17 cellular contexts compared by ENCODE assay signal in the genomic region with DNA sequence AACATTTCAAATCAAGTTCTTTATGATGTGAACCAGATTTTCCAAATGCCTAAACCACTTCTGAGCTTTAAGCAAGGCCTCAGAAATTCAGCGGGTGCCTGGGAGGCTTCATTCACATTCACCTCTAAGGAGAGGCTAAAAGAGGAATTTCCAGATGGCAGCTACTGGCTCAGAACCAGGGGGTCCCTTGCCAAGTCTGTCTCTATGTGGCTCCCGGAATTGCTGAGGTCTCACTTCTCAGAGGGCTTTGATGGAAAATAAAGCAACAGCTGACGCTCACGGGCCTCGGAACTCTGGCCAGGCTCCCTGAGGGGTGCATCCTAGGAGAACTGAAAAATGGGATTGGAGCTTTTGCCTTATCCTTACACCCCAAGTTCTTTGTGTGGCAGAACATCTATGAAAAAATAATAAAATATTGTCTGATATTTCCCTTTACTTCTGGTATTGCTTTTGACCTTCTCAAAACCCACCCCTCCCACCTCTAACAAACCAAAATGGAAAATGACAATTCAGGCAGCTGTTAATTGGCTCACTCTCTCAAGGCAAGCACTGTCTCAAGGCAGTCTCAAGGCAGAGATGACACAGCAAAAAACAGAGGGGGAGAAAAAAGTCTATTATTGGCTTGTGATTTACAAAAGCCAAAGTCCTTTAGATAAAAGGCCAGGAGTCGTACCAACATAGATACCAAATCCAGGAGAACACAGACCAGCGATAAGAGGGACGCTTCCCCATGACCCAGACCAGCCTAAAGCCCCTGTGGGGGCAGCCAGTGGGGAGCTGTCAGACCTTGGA. TPM values are rescaled to one million over a fixed set of nuclear protein-coding genes. Genes with fewer than 3 reads are reported as not detected.
DNase-seq lines count a peak whose midpoint lies in the region; FAIRE-seq and TF ChIP-seq lines count a peak whose summit lies in the region.
"Had no signal": no experiment of that assay in that cellular context is flagged by ENCODE, and none has a peak within 500 bp of the region (broad histone marks: within the 10 kb centered on the region; RNA-seq: fewer than 3 reads in every experiment).

No MANE protein-coding gene starts in this region.

- intact Hi-C loops in mammary epithelial cell (cut with micrococcal nuclease) (loop anchor here (5.0 kb wide), 2 partner anchors 123 to 288 kb away; partner anchors contain the start of genes MCM8 and TRMT6), kidney (cut with DNase I) (loop anchor here (5.0 kb wide), 1 partner anchor 548 kb away; no protein-coding TSS in a partner anchor), testis (cut with DNase I; ENCODE audit: low total_unique reads) (no loop called here)

- H3K36me3 ChIP-seq in mammary epithelial cell (ENCODE audit: insufficient read depth, low read length) = peaks cover 44% of the 10 kb centered on the region
- H3K36me3 ChIP-seq in kidney (ENCODE audit: control insufficient read depth in 1 of 2, insufficient read depth in 2 of 2, low read length in 2 of 2) = peaks cover 0 to 4% of the 10 kb centered on the region in 2 donors
- no peaks in the 10 kb centered on the region for H3K36me3 ChIP-seq in testis (ENCODE audit: low read depth, missing control alignments)
- H3K36me3 ChIP-seq: thyroid gland had no signal

- no peaks in the 10 kb centered on the region for H4K20me1 ChIP-seq in mammary epithelial cell (ENCODE audit: insufficient read depth, low read length)

- no peak overlapping the region for H3K4me2 ChIP-seq in mammary epithelial cell (ENCODE audit: insufficient read depth, low read depth, low read length)
- H3K4me2 ChIP-seq: A549 had no signal

- no peak for TF ChIP-seq POLR2A in testis (IDR thresholded peaks at IDR 0.05)

- DNase-seq in NOMO-1 treated with DMSO at 0.1 percent for 48 hours (lab: John Stamatoyannopoulos, UW; ENCODE audit: unreplicated experiment) (peak; percentile 15), NOMO-1 treated with dmso at 0.1 percent for 144 hours (lab: John Stamatoyannopoulos, UW; ENCODE audit: unreplicated experiment) (no peak), mammary epithelial cell (no peak), kidney (peak; percentile 29), testis (peak; percentile 24), GM19238 (ENCODE audit: insufficient read length, low spot score) (no peak), iPS-NIHi11 (ENCODE audit: low spot score) (no peak), dedifferentiated amniotic fluid mesenchymal stem cell (ENCODE audit: extremely low spot score) (no peak)
- DNase-seq: effector CD4-positive, alpha-beta T cell; midbrain; NCI-H2081; retina; T1000 had no signal

- in situ Hi-C loops in mammary epithelial cell (cut with MboI; ENCODE audit: low sequenced_read_pairs in 2 of 2) = no loop called here

- H3K4me3 ChIP-seq in mammary epithelial cell (replicated peaks in 1 of 3; ENCODE audit: insufficient read depth in 1 of 3, low read depth in 2 of 3, low read length in 3 of 3) (no peak overlapping the region), kidney (ENCODE audit: low read length in 2 of 2) (no peak overlapping the region), testis (no peak overlapping the region)
- H3K4me3 ChIP-seq: A549, HAP-1, thyroid gland had no signal

- CTCF ChIA-PET in mammary epithelial cell (lab: Charles Lee; ENCODE audit: low non-redundant PET) = no interaction called here

- H3K27ac ChIP-seq in mammary epithelial cell (ENCODE audit: insufficient read depth, low read depth, low read length) = no peak overlapping the region
- no peak overlapping the region for H3K27ac ChIP-seq in kidney (ENCODE audit: low read depth in 2 of 2, low read length in 2 of 2)
- H3K27ac ChIP-seq in testis = no peak overlapping the region
- H3K27ac ChIP-seq: thyroid gland had no signal

- 61% methylated on average over 8 of the region's 8 CpGs for WGBS in mammary epithelial cell (ENCODE audit: low coverage, missing lambda C conversion rate)
- WGBS in testis, 2 donors = 54 to 71% methylated on average over 8 of the region's 8 CpGs

- H3K4me1 ChIP-seq in mammary epithelial cell (ENCODE audit: insufficient read depth, low read length) (no peaks in the 10 kb centered on the region), kidney (ENCODE audit: control insufficient read depth in 1 of 2, insufficient read depth in 1 of 2, low read depth in 1 of 2, low read length in 2 of 2) (no peaks in the 10 kb centered on the region), testis (no peaks in the 10 kb centered on the region)
- H3K4me1 ChIP-seq: HAP-1 had no signal

- H3K9me3 ChIP-seq in mammary epithelial cell (replicated peaks; ENCODE audit: insufficient read depth, low read length) = no peaks in the 10 kb centered on the region
- no peaks in the 10 kb centered on the region for H3K9me3 ChIP-seq in kidney (ENCODE audit: control insufficient read depth in 1 of 2, low read length in 2 of 2)
- H3K9me3 ChIP-seq in testis = no peaks in the 10 kb centered on the region
- H3K9me3 ChIP-seq: A549, HAP-1, thyroid gland had no signal

- FAIRE-seq in kidney (lab: Jason Lieb, UNC) = no peak

- dilution Hi-C loops in mammary epithelial cell (cut with HindIII; ENCODE audit: low sequenced_read_pairs) = no loop called here

- H2AFZ ChIP-seq in mammary epithelial cell (ENCODE audit: low read depth, low read length) = no peak overlapping the region

- H3K9ac ChIP-seq in mammary epithelial cell (ENCODE audit: insufficient read depth, low read length) (no peak overlapping the region), kidney (ENCODE audit: low read length in 2 of 2) (no peak overlapping the region)

- TF ChIP-seq CTCF in mammary epithelial cell (conservative IDR thresholded peaks at IDR 0.05 in 1 of 2, IDR thresholded peaks at IDR 0.05 in 1 of 2; ENCODE audit: extremely low read depth in 1 of 2, insufficient read depth in 1 of 2, low read depth in 1 of 2, low read length in 2 of 2) = no peak
- TF ChIP-seq CTCF in kidney (IDR thresholded peaks at IDR 0.05; ENCODE audit: borderline replicate concordance, extremely low read depth, insufficient read depth) = no peak
- TF ChIP-seq CTCF in testis (IDR thresholded peaks at IDR 0.05) = no peak

- H3K27me3 ChIP-seq in mammary epithelial cell (ENCODE audit: insufficient read depth, low read length) = no peaks in the 10 kb centered on the region
- no peaks in the 10 kb centered on the region for H3K27me3 ChIP-seq in testis
- H3K27me3 ChIP-seq: thyroid gland had no signal

- no peaks in the 10 kb centered on the region for H3K79me2 ChIP-seq in mammary epithelial cell (ENCODE audit: insufficient read depth, low read length)

- TSS peak; percentile 36 for BruUV-seq in mammary epithelial cell (replicated peaks; lab: Mats Ljungman, UMichigan)

RNA-seq across cellular contexts. Expression of gene LRRN4, which starts 21.8 kb away (rescaled TPM):
- total RNA-seq in mammary epithelial cell (under 1 TPM; under 0.01 to 0.19 TPM), kidney (89.3 TPM), testis (under 1 TPM; 0.08 to 0.43 TPM)
- polyA plus RNA-seq in mammary epithelial cell (0.33 TPM), kidney (ENCODE audit: insufficient read depth, low read depth, low replicate concordance) (1.6 TPM), testis (ENCODE audit: insufficient read depth, low read depth, low replicate concordance) (3.1 TPM)
- polyA minus RNA-seq in mammary epithelial cell = not detected
- total RNA-seq: activated CD8-positive, alpha-beta memory T cell treated with anti-CD3 and anti-CD28 coated beads for 36 hours; thyroid gland had no signal
- polyA plus RNA-seq: A549 had no signal

RNA-seq across cellular contexts. Expression of gene FERMT1, which starts 47.2 kb away (rescaled TPM):
- 100 to 1,000 TPM in 1 of 2 donors, 10 to 100 TPM in 1; 34.8 to 241 TPM for total RNA-seq in mammary epithelial cell
- polyA plus RNA-seq in mammary epithelial cell = 204 TPM
- polyA minus RNA-seq in mammary epithelial cell = 220 TPM
- total RNA-seq in kidney = 0.57 TPM
- polyA plus RNA-seq in kidney (ENCODE audit: insufficient read depth, low read depth, low replicate concordance) = 2.2 TPM
- total RNA-seq in testis = 1 to 10 TPM; 2.5 to 5.7 TPM
- polyA plus RNA-seq in testis (ENCODE audit: insufficient read depth, low read depth, low replicate concordance) = 1.8 TPM

Comparison
In these comparisons a context has a peak if more than half of its experiments do, and no peak if none do; other contexts are left out.
1. DNase-seq: peak in NOMO-1 treated with DMSO at 0.1 percent for 48 hours (single experiment), kidney (single experiment) and testis (single experiment); none in NOMO-1 treated with dmso at 0.1 percent for 144 hours (single experiment), mammary epithelial cell (single experiment), GM19238 (single experiment), iPS-NIHi11 (single experiment) and dedifferentiated amniotic fluid mesenchymal stem cell (single experiment).
2. RNA of gene LRRN4, which starts 21.8 kb away (total RNA-seq): 89.3 TPM in kidney (single experiment); 0.08 to 0.43 TPM in testis and under 0.01 to 0.19 TPM in mammary epithelial cell; every median in the first group is over 10 times any median in the second.
3. RNA of gene FERMT1, which starts 47.2 kb away (total RNA-seq): 34.8 to 241 TPM in mammary epithelial cell; 2.5 to 5.7 TPM in testis and 0.57 TPM in kidney (single experiment); every median in the first group is over 4 times any median in the second.